18 cellular contexts compared by ENCODE assay signal in the genomic region with DNA sequence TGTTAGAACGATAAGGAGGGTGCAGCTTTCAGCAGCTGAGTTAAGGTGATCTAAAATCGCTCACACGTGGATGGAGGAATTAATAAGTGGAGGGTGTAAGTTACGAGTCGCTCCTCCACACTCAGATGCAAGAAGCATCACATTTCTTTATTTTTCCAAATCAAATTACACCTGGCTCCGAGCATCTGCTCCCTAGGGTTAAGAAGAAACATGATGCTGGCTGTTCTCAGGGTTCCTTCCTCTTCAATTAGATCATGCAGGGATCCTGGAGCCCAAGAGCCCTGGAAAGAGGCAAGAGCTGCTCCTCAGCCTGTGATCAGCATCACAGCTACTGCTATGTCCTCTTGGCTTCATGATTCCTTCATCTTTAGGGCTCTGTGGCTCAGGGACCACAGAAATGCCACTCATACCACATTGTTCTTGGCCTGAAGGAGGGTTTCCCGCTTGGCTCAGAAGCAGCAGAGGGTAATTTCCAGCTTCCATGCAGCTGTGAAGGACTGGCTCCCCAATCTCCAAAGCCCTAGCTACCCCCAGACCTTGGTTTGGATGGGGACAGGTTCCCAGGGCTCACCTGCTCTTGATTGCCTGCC.
DNase-seq lines count a peak whose midpoint lies in the region; ATAC-seq, FAIRE-seq and TF ChIP-seq lines count a peak whose summit lies in the region.
"Had no signal": no experiment of that assay in that cellular context is flagged by ENCODE, and none has a peak within 500 bp of the region (broad histone marks: within the 10 kb centered on the region; RNA-seq: fewer than 3 reads in every experiment).

No MANE protein-coding gene starts in this region.

- H3K23ac ChIP-seq in H1 (ENCODE audit: insufficient read length): no peak overlapping the region

- CTCF ChIA-PET in H1 (lab: Charles Lee; ENCODE audit: partially characterized antibody): interaction anchor here (0.8 to 3.0 kb wide), 12 partner anchors 7 to 440 kb away, joined by 3 to 16 read pairs (median 4); no protein-coding TSS in a partner anchor

- H3K56ac ChIP-seq in H1 (replicated peaks; ENCODE audit: insufficient read length, low read depth, low read length): no peak overlapping the region

- H2BK20ac ChIP-seq in H1 (ENCODE audit: low read length): no peak overlapping the region

- H3K4me1 ChIP-seq in Karpas-422 (ENCODE audit: low read length): peaks cover 32% of the 10 kb centered on the region
- no peaks in the 10 kb centered on the region for H3K4me1 ChIP-seq in H1 (replicated peaks in 1 of 4; ENCODE audit: control insufficient read depth in 3 of 4, insufficient read depth in 4 of 4, low read length in 3 of 4)
- no peaks in the 10 kb centered on the region for H3K4me1 ChIP-seq in spleen

- H3K4ac ChIP-seq in H1 (replicated peaks; ENCODE audit: insufficient read length, low read depth, low read length): no peak overlapping the region

- no peaks in the 10 kb centered on the region for H3K23me2 ChIP-seq in H1 (ENCODE audit: low read depth, low read length)

- H3K9ac ChIP-seq in Karpas-422 (ENCODE audit: low read length): 0 out of 2 replicates have a peak overlapping the region, but pooled peaks have one; percentile 0
- H3K9ac ChIP-seq in H1 (replicated peaks in 1 of 4; ENCODE audit: extremely low read depth in 1 of 4, low read depth in 3 of 4, low read length in 3 of 4): no peak overlapping the region

- H3K14ac ChIP-seq in H1 (ENCODE audit: insufficient read length): no peak overlapping the region

- DNase-seq in NCI-H2171 treated with DMSO at 0.1 percent for 48 hours (lab: John Stamatoyannopoulos, UW): peak; percentile 30
- no peak for DNase-seq in NCI-H2171 (lab: John Stamatoyannopoulos, UW)
- DNase-seq in Karpas-422: no peak
- DNase-seq in H1 (ENCODE audit: low read depth in 1 of 2, low spot score in 2 of 2): peak in 1 of 2 experiments; percentile 16
- peak; percentile 38 for DNase-seq in spleen
- no peak for DNase-seq in NK-92 (lab: John Stamatoyannopoulos, UW; ENCODE audit: unreplicated experiment)
- DNase-seq in sciatic nerve (ENCODE audit: low spot score): no peak
- DNase-seq: 8988T; C1 segment of cervical spinal cord; CD4-positive, alpha-beta memory T cell; DMS153; DMS79 treated with DMSO at 0.1 percent for 48 hours; GDM1 had no signal

- H3K79me1 ChIP-seq in H1 (ENCODE audit: low read depth, low read length): no peaks in the 10 kb centered on the region

- no peak overlapping the region for H4K8ac ChIP-seq in H1 (ENCODE audit: extremely low read depth, insufficient read depth, low read length)

- H4K20me1 ChIP-seq in Karpas-422 (ENCODE audit: insufficient read depth, low read depth, low read length): no peaks in the 10 kb centered on the region
- H4K20me1 ChIP-seq in H1 (replicated peaks in 1 of 2; ENCODE audit: control insufficient read depth in 1 of 2, insufficient read depth in 2 of 2, low read length in 2 of 2): no peaks in the 10 kb centered on the region

- H3K9me3 ChIP-seq in Karpas-422 (ENCODE audit: low read length) (no peaks in the 10 kb centered on the region), H1 (ENCODE audit: insufficient read depth in 2 of 2, low read depth in 1 of 2, low read length in 1 of 2) (no peaks in the 10 kb centered on the region), spleen (no peaks in the 10 kb centered on the region)

- TF ChIP-seq POLR2A in H1 (IDR thresholded peaks at IDR 0.05; ENCODE audit: control extremely low read depth in 1 of 2, low read depth in 2 of 2, low read length in 2 of 2) (no peak), spleen (IDR thresholded peaks at IDR 0.05) (no peak)

- no peak for TF ChIP-seq EP300 in H1 (IDR thresholded peaks at IDR 0.05; ENCODE audit: borderline replicate concordance in 1 of 2, low read depth in 2 of 2, low read length in 2 of 2)

- H3K79me2 ChIP-seq in Karpas-422 (ENCODE audit: low read length) (no peaks in the 10 kb centered on the region), H1 (ENCODE audit: control insufficient read depth in 1 of 2, insufficient read depth in 2 of 2, low read length in 2 of 2) (no peaks in the 10 kb centered on the region)

- no peak overlapping the region for H4K5ac ChIP-seq in H1 (ENCODE audit: insufficient read length, low read depth, low read length)

- H2BK120ac ChIP-seq in H1 (replicated peaks; ENCODE audit: low read depth, low read length): no peak overlapping the region

- no peak overlapping the region for H3K27ac ChIP-seq in Karpas-422 (ENCODE audit: low read length)
- H3K27ac ChIP-seq in H1 (ENCODE audit: low read depth, low read length): no peak overlapping the region
- H3K27ac ChIP-seq in spleen: no peak overlapping the region
- H3K27ac ChIP-seq: HL-60 had no signal

- WGBS in H1 (ENCODE audit: extremely low coverage in 1 of 2, insufficient coverage in 1 of 2, insufficient read length in 1 of 2, insufficient replicate concordance in 2 of 2, low coverage in 1 of 2, low lambda C conversion rate in 2 of 2, missing lambda C conversion rate in 1 of 2), 2 experiments: 93% methylated on average over 7 of the region's 7 CpGs; no CpG with 5 or more reads in 1 of the 2 experiments
- 84 to 93% (median 88%) methylated on average over 7 of the region's 7 CpGs for WGBS in spleen, 5 donors

- no peak overlapping the region for H3K4me3 ChIP-seq in Karpas-422 (ENCODE audit: low read length)
- H3K4me3 ChIP-seq in H1 (ENCODE audit: extremely low read depth in 1 of 4, insufficient read depth in 2 of 4, low read depth in 3 of 4, low read length in 4 of 4): no peak overlapping the region
- H3K4me3 ChIP-seq in spleen: no peak overlapping the region

- H2AFZ ChIP-seq in Karpas-422 (ENCODE audit: low read length) (peak overlapping the region; percentile 69; the same call in 1 of the 2 replicates), H1 (ENCODE audit: low read length) (peak overlapping the region; percentile 66; the same call in 1 of the 2 replicates)

- peak overlapping the region; percentile 8 for H3K4me2 ChIP-seq in Karpas-422 (ENCODE audit: low read depth, low read length, poor library complexity, severe bottlenecking)
- no peak overlapping the region for H3K4me2 ChIP-seq in H1 (ENCODE audit: insufficient read depth in 1 of 2, low read depth in 2 of 2, low read length in 2 of 2)

- no peak for TF ChIP-seq CTCF in H1 (IDR thresholded peaks at IDR 0.05; ENCODE audit: control extremely low read depth in 1 of 3, insufficient read depth in 1 of 3, low read depth in 1 of 3, low read length in 3 of 3)
- TF ChIP-seq CTCF in spleen (IDR thresholded peaks at IDR 0.05 in 8 of 11, conservative IDR thresholded peaks at IDR 0.05 in 3 of 11): no peak

- TF ChIP-seq RAD21 in H1 (IDR thresholded peaks at IDR 0.05 in 1 of 2, conservative IDR thresholded peaks at IDR 0.05 in 1 of 2; ENCODE audit: low read depth in 2 of 2, low read length in 2 of 2): no peak

- H2BK15ac ChIP-seq in H1 (ENCODE audit: low read length): no peak overlapping the region

- intact Hi-C loops in spleen (cut with DNase I; ENCODE audit: low total_unique reads): no loop called here
- intact Hi-C loops in sciatic nerve (cut with DNase I): no loop called here

- H3K36me3 ChIP-seq in Karpas-422 (ENCODE audit: insufficient read depth, low read length): no peaks in the 10 kb centered on the region
- H3K36me3 ChIP-seq in H1 (ENCODE audit: control insufficient read depth in 2 of 4, insufficient read depth in 4 of 4, low read length in 3 of 4): no peaks in the 10 kb centered on the region
- H3K36me3 ChIP-seq in spleen: no peaks in the 10 kb centered on the region

- no peak overlapping the region for H3K18ac ChIP-seq in H1 (ENCODE audit: extremely low read depth, low read length)

- H4K91ac ChIP-seq in H1 (replicated peaks; ENCODE audit: insufficient read length, low read length): no peak overlapping the region

- no peaks in the 10 kb centered on the region for H3K9me2 ChIP-seq in Karpas-422 (replicated peaks; ENCODE audit: insufficient read depth, low read length)

- no peak for FAIRE-seq in H1 (lab: Jason Lieb, UNC)
- FAIRE-seq: D721Med, GM12892 had no signal

- no peak for ATAC-seq in GM18498 (IDR thresholded peaks at IDR 0.05; ENCODE audit: unreplicated experiment)
- no peak for ATAC-seq in sciatic nerve
- ATAC-seq: HCT116 had no signal

- H2BK12ac ChIP-seq in H1 (ENCODE audit: low read depth, low read length): no peak overlapping the region

- POLR2A ChIA-PET in H1 (lab: Charles Lee; ENCODE audit: partially characterized antibody): no interaction called here

- H2AK5ac ChIP-seq in H1 (ENCODE audit: low read depth, low read length): no peak overlapping the region

- no peak overlapping the region for H2BK5ac ChIP-seq in H1 (ENCODE audit: low read depth, low read length)

- H3K27me3 ChIP-seq in Karpas-422 (ENCODE audit: low read length) (no peaks in the 10 kb centered on the region), H1 (replicated peaks in 1 of 4; ENCODE audit: control insufficient read depth in 3 of 4, extremely low read depth in 1 of 4, insufficient read depth in 3 of 4, low read length in 3 of 4) (no peaks in the 10 kb centered on the region), spleen (replicated peaks in 1 of 7) (peaks cover 0 to 3% (median 0%) of the 10 kb centered on the region in 7 donors)

TF ChIP-seq in H1, 55 proteins besides CTCF, POLR2A, EP300 and RAD21:
- TF ChIP-seq CREB1 (IDR thresholded peaks at IDR 0.05) (no peak), KDM5A (IDR thresholded peaks at IDR 0.05; ENCODE audit: low read length) (no peak), POLR2AphosphoS5 (IDR thresholded peaks at IDR 0.05; ENCODE audit: low read depth, low read length) (no peak), HDAC2 (IDR thresholded peaks at IDR 0.05; ENCODE audit: borderline replicate concordance in 1 of 2, low read depth in 2 of 2, low read length in 2 of 2) (no peak), KDM4A (IDR thresholded peaks at IDR 0.05; ENCODE audit: low read depth, low read length, severe bottlenecking) (no peak)

Comparison
In these comparisons a context has a peak if more than half of its experiments do, and no peak if none do; other contexts are left out.
1. DNase-seq: peak in NCI-H2171 treated with DMSO at 0.1 percent for 48 hours (single experiment) and spleen (single experiment); none in NCI-H2171 (single experiment), Karpas-422 (single experiment), NK-92 (single experiment) and sciatic nerve (single experiment).